ENCODE assay signal across 37 cellular contexts in the genomic region with DNA sequence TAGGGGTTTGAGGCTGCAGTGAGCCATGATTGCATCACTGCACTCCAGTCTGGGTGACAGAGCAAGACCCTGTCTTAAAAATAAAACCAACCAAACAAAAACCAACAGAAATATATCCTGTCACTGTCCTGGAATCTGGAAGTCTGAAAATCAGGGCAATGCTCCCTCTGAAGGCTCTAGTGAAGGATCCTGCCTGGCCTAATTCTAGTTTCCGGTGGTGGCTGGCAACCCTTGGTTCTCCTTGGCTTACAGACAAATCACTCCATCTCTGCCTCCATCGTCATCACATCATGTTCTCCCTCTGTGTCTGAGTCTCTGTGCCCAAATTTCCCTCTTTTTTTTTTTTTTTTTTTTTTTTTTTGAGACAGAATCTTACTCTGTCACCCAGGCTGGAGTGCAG. TPM values are rescaled to one million over a fixed set of nuclear protein-coding genes. Genes with fewer than 3 reads are reported as not detected.
DNase-seq lines count a peak whose midpoint lies in the region; ATAC-seq, FAIRE-seq and TF ChIP-seq lines count a peak whose summit lies in the region.
"Had no signal": no experiment of that assay in that cellular context is flagged by ENCODE, and none has a peak within 500 bp of the region (broad histone marks: within the 10 kb centered on the region; RNA-seq: fewer than 3 reads in every experiment).

No MANE protein-coding gene starts in this region.

- H3K36me3 ChIP-seq in mammary epithelial cell (ENCODE audit: insufficient read depth, low read length) (no peaks in the 10 kb centered on the region), breast epithelium (no peaks in the 10 kb centered on the region), astrocyte (ENCODE audit: insufficient read depth, low read length) (no peaks in the 10 kb centered on the region), aorta (ENCODE audit: control insufficient read depth in 1 of 2, insufficient read depth in 2 of 2, low read length in 1 of 2) (no peaks in the 10 kb centered on the region), mucosa of descending colon (ENCODE audit: low read depth) (no peaks in the 10 kb centered on the region)
- H3K36me3 ChIP-seq: SJCRH30, spleen, uterus had no signal

- no peaks in the 10 kb centered on the region for H3K9me3 Mint-ChIP-seq in astrocyte (ENCODE audit: unreplicated experiment)
- H3K9me3 Mint-ChIP-seq: activated naive CD8-positive, alpha-beta T cell treated with anti-CD3 and anti-CD28 coated beads, Interleukin-2, amount 10 ng/mL, durations not matched to agents 7 days and 5 days; CD4-positive, alpha-beta T cell; memory B cell; stimulated activated naive CD8-positive, alpha-beta T cell treated with anti-CD3 and anti-CD28 coated beads, Interleukin-15, Interleukin-2, amounts not matched to agents 100 ng/mL and 50 ng/mL, for 24 hours; T-cell had no signal

- no peaks in the 10 kb centered on the region for H4K20me1 ChIP-seq in mammary epithelial cell (ENCODE audit: insufficient read depth, low read length)
- H4K20me1 ChIP-seq in astrocyte (ENCODE audit: insufficient read depth, low read length) = no peaks in the 10 kb centered on the region

- in situ Hi-C loops in mammary epithelial cell (cut with MboI; ENCODE audit: low sequenced_read_pairs in 2 of 2) = loop anchor here (25.0 kb wide), 2 partner anchors 301 to 426 kb away; no protein-coding TSS in a partner anchor

- H3K4me3 Mint-ChIP-seq in astrocyte (ENCODE audit: unreplicated experiment) = no peak overlapping the region
- H3K4me3 Mint-ChIP-seq: activated CD8-positive, alpha-beta memory T cell treated with anti-CD3 and anti-CD28 coated beads, Interleukin-2, amount 10 ng/mL, durations not matched to agents 7 days and 5 days; activated naive CD8-positive, alpha-beta T cell treated with anti-CD3 and anti-CD28 coated beads, Interleukin-2, amount 10 ng/mL, durations not matched to agents 7 days and 5 days; CD4-positive, alpha-beta T cell; memory B cell; stimulated activated naive CD8-positive, alpha-beta T cell treated with anti-CD3 and anti-CD28 coated beads, Interleukin-15, Interleukin-2, amounts not matched to agents 100 ng/mL and 50 ng/mL, for 24 hours; T-cell had no signal

- dilution Hi-C loops in mammary epithelial cell (cut with HindIII; ENCODE audit: low sequenced_read_pairs) = no loop called here

- intact Hi-C loops in mammary epithelial cell (cut with micrococcal nuclease) = no loop called here
- intact Hi-C loops in breast epithelium (cut with DNase I; ENCODE audit: low total_unique reads) = no loop called here
- intact Hi-C loops in aorta (cut with DNase I) = loop anchor here (2.0 to 10.0 kb wide), 6 partner anchors 86 to 723 kb away; a partner anchor contains a TSS
- intact Hi-C loops in mucosa of descending colon (cut with DNase I, micrococcal nuclease) = loop anchor here (5.0 to 10.0 kb wide), 2 partner anchors 293 to 421 kb away; no protein-coding TSS in a partner anchor

- DNase-seq in mammary epithelial cell (no peak), breast epithelium (ENCODE audit: low spot score in 2 of 2) (no peak), astrocyte (ENCODE audit: low read depth) (no peak), fibroblast of the aortic adventitia (ENCODE audit: low read depth) (peak; percentile 12), aorta (peak in 1 of 2 donors; percentile 60), mucosa of descending colon (no peak)
- DNase-seq in stimulated activated naive CD8-positive, alpha-beta T cell treated with anti-CD3 and anti-CD28 coated beads, Interleukin-15, Interleukin-2, amounts not matched to agents 100 U/mL and 50 U/mL, for 24 hours = no peak
- DNase-seq: 8988T; activated CD4-positive, CD25-positive, alpha-beta regulatory T cell; activated CD8-positive, alpha-beta memory T cell treated with anti-CD3 and anti-CD28 coated beads, Interleukin-2, amount 10 ng/mL, durations not matched to agents 7 days and 5 days; activated gamma-delta T cell treated with Interleukin-2 at 50 U/mL for 16 hours; activated naive CD8-positive, alpha-beta T cell treated with anti-CD3 and anti-CD28 coated beads, Interleukin-2, amount 10 ng/mL, durations not matched to agents 7 days and 5 days; activated T-cell treated with anti-CD3 and anti-CD28 coated beads, Interleukin-2, amount 50 U/mL, for 48 hours; AML-193; CD4-positive, alpha-beta T cell; central memory CD4-positive, alpha-beta T cell; dorsolateral prefrontal cortex; H7; hypothalamus; left colon; NCI-H1694; NCI-H446 treated with DMSO at 0.1 percent for 48 hours; NCI-H82; posterior cingulate gyrus; right cardiac atrium; SJCRH30; spleen; stimulated activated CD4-positive, alpha-beta T cell treated with anti-CD3 and anti-CD28 coated beads, Interleukin-2, amount 100 ng/mL, for 24 hours; T-cell; uterus had no signal

- FAIRE-seq in astrocyte (lab: Jason Lieb, UNC) = no peak
- FAIRE-seq: HepG2 had no signal

- peaks cover 8% of the 10 kb centered on the region for H3K4me1 Mint-ChIP-seq in astrocyte (ENCODE audit: low read depth, unreplicated experiment)
- H3K4me1 Mint-ChIP-seq: memory B cell had no signal

- H3K36me3 Mint-ChIP-seq in astrocyte (ENCODE audit: low read depth, unreplicated experiment) = no peaks in the 10 kb centered on the region
- H3K36me3 Mint-ChIP-seq: activated CD8-positive, alpha-beta memory T cell treated with anti-CD3 and anti-CD28 coated beads, Interleukin-2, amount 10 ng/mL, durations not matched to agents 7 days and 5 days; activated naive CD8-positive, alpha-beta T cell treated with anti-CD3 and anti-CD28 coated beads, Interleukin-2, amount 10 ng/mL, durations not matched to agents 7 days and 5 days; memory B cell; T-cell had no signal

- peaks cover 6% of the 10 kb centered on the region for H3K27me3 Mint-ChIP-seq in astrocyte (ENCODE audit: low read depth, unreplicated experiment)

- peaks cover 38% of the 10 kb centered on the region for H3K4me1 ChIP-seq in mammary epithelial cell (ENCODE audit: insufficient read depth, low read length)
- H3K4me1 ChIP-seq in breast epithelium = peaks cover 0 to 11% of the 10 kb centered on the region in 2 donors
- H3K4me1 ChIP-seq in astrocyte (ENCODE audit: insufficient read depth, low read length) = no peaks in the 10 kb centered on the region
- H3K4me1 ChIP-seq in aorta (ENCODE audit: control insufficient read depth in 1 of 2, insufficient read depth in 2 of 2, low read length in 2 of 2) = no peaks in the 10 kb centered on the region
- no peaks in the 10 kb centered on the region for H3K4me1 ChIP-seq in mucosa of descending colon (ENCODE audit: low read depth)
- H3K4me1 ChIP-seq: SJCRH30, uterus had no signal

- H3K9me3 ChIP-seq in mammary epithelial cell (replicated peaks; ENCODE audit: insufficient read depth, low read length) (no peaks in the 10 kb centered on the region), breast epithelium (no peaks in the 10 kb centered on the region), astrocyte (ENCODE audit: insufficient read depth, low read depth, low read length) (no peaks in the 10 kb centered on the region), aorta (ENCODE audit: control insufficient read depth, low read length) (no peaks in the 10 kb centered on the region), mucosa of descending colon (no peaks in the 10 kb centered on the region)
- H3K9me3 ChIP-seq: SJCRH30, spleen, uterus had no signal

- H3K27me3 ChIP-seq in mammary epithelial cell (ENCODE audit: insufficient read depth, low read length) (no peaks in the 10 kb centered on the region), breast epithelium (no peaks in the 10 kb centered on the region), astrocyte (ENCODE audit: insufficient read depth, low read length) (peaks cover 12% of the 10 kb centered on the region), aorta (ENCODE audit: control insufficient read depth in 1 of 2, insufficient read depth in 2 of 2, low read length in 1 of 2) (no peaks in the 10 kb centered on the region)
- H3K27me3 ChIP-seq: SJCRH30, spleen, uterus had no signal

- no peak for TF ChIP-seq CTCF in mammary epithelial cell (conservative IDR thresholded peaks at IDR 0.05 in 1 of 2, IDR thresholded peaks at IDR 0.05 in 1 of 2; ENCODE audit: extremely low read depth in 1 of 2, insufficient read depth in 1 of 2, low read depth in 1 of 2, low read length in 2 of 2)
- no peak for TF ChIP-seq CTCF in breast epithelium (IDR thresholded peaks at IDR 0.05)
- TF ChIP-seq CTCF in astrocyte (IDR thresholded peaks at IDR 0.05; ENCODE audit: insufficient read depth, low read depth, low read length) = no peak
- no peak for TF ChIP-seq CTCF in fibroblast of the aortic adventitia (IDR thresholded peaks at IDR 0.05; ENCODE audit: insufficient read depth, low read length)
- TF ChIP-seq CTCF in mucosa of descending colon (IDR thresholded peaks at IDR 0.05) = no peak

- WGBS in mammary epithelial cell (ENCODE audit: low coverage, missing lambda C conversion rate) = 37% methylated on average over 2 of the region's 2 CpGs
- WGBS in aorta, 2 donors = 3 to 5% methylated on average over 2 of the region's 2 CpGs

- H3K27ac ChIP-seq in mammary epithelial cell (ENCODE audit: insufficient read depth, low read depth, low read length) (peak overlapping the region; percentile 6), breast epithelium (peak overlapping the region in 1 of 2 donors; percentile 6), astrocyte (ENCODE audit: low read depth, low read length) (no peak overlapping the region), aorta (ENCODE audit: low read depth in 1 of 2, low read length in 2 of 2) (peak overlapping the region; percentile 7 to 23)
- H3K27ac ChIP-seq: dorsolateral prefrontal cortex, SJCRH30, spleen, uterus had no signal

- no peak overlapping the region for H3K9ac ChIP-seq in mammary epithelial cell (ENCODE audit: insufficient read depth, low read length)
- H3K9ac ChIP-seq in astrocyte (ENCODE audit: low read length) = no peak overlapping the region

- H3K4me3 ChIP-seq in mammary epithelial cell (replicated peaks in 1 of 3; ENCODE audit: insufficient read depth in 1 of 3, low read depth in 2 of 3, low read length in 3 of 3) (no peak overlapping the region), breast epithelium (no peak overlapping the region), astrocyte (ENCODE audit: insufficient read depth, low read depth, low read length) (no peak overlapping the region), fibroblast of the aortic adventitia (ENCODE audit: low read depth, low read length) (no peak overlapping the region), aorta (ENCODE audit: low read length in 2 of 2) (no peak overlapping the region), mucosa of descending colon (no peak overlapping the region)
- H3K4me3 ChIP-seq: dorsolateral prefrontal cortex, SJCRH30, spleen, uterus had no signal

- no TSS peak for BruUV-seq in mammary epithelial cell (replicated peaks; lab: Mats Ljungman, UMichigan)

- no peak for TF ChIP-seq POLR2A in breast epithelium (IDR thresholded peaks at IDR 0.05)

- H3K27ac Mint-ChIP-seq in astrocyte (ENCODE audit: unreplicated experiment) = peak overlapping the region; percentile 18
- H3K27ac Mint-ChIP-seq: activated CD8-positive, alpha-beta memory T cell treated with anti-CD3 and anti-CD28 coated beads, Interleukin-2, amount 10 ng/mL, durations not matched to agents 7 days and 5 days; activated naive CD8-positive, alpha-beta T cell treated with anti-CD3 and anti-CD28 coated beads, Interleukin-2, amount 10 ng/mL, durations not matched to agents 7 days and 5 days; CD4-positive, alpha-beta T cell; memory B cell; stimulated activated naive CD8-positive, alpha-beta T cell treated with anti-CD3 and anti-CD28 coated beads, Interleukin-15, Interleukin-2, amounts not matched to agents 100 ng/mL and 50 ng/mL, for 24 hours; T-cell had no signal

- CTCF ChIA-PET in mammary epithelial cell (lab: Charles Lee; ENCODE audit: low non-redundant PET) = no interaction called here

- no peak overlapping the region for H3K4me2 ChIP-seq in mammary epithelial cell (ENCODE audit: insufficient read depth, low read depth, low read length)
- no peak overlapping the region for H3K4me2 ChIP-seq in astrocyte (ENCODE audit: low read length)

- H3K79me2 ChIP-seq in mammary epithelial cell (ENCODE audit: insufficient read depth, low read length) (no peaks in the 10 kb centered on the region), astrocyte (ENCODE audit: insufficient read depth, low read length) (no peaks in the 10 kb centered on the region)

- H2AFZ ChIP-seq in mammary epithelial cell (ENCODE audit: low read depth, low read length) = peak overlapping the region; percentile 61
- H2AFZ ChIP-seq in astrocyte (ENCODE audit: low read depth, low read length) = no peak overlapping the region

- ATAC-seq in aorta (ENCODE audit: low FRiP score) = peak; percentile 75
- no peak for ATAC-seq in mucosa of descending colon
- ATAC-seq in HG02884 (IDR thresholded peaks at IDR 0.05; ENCODE audit: unreplicated experiment) = no peak
- no peak for ATAC-seq in stimulated activated naive CD8-positive, alpha-beta T cell treated with anti-CD3 and anti-CD28 coated beads, Interleukin-15, Interleukin-2, amounts not matched to agents 100 U/mL and 50 U/mL, for 24 hours
- ATAC-seq: activated CD8-positive, alpha-beta memory T cell treated with anti-CD3 and anti-CD28 coated beads, Interleukin-2, amount 10 ng/mL, durations not matched to agents 7 days and 5 days; HepG2; left colon; right cardiac atrium; T-cell had no signal

RNA-seq across cellular contexts. Expression of a gene that starts 15.9 kb away (rescaled TPM):
- total RNA-seq in mammary epithelial cell = 10 to 100 TPM; 60.8 to 94.4 TPM
- 31.0 TPM for polyA plus RNA-seq in mammary epithelial cell
- 30.0 TPM for polyA minus RNA-seq in mammary epithelial cell
- total RNA-seq in breast epithelium = 10 to 100 TPM; 34.1 to 61.5 (median 35.7) TPM
- 59.2 and 65.5 TPM in 2 replicates for total RNA-seq in astrocyte
- 38.1 and 77.9 TPM in 2 replicates for total RNA-seq in fibroblast of the aortic adventitia (ENCODE audit: low replicate concordance)
- 10 to 100 TPM; 53.5 to 58.3 TPM for total RNA-seq in aorta
- 10 to 100 TPM; 22.3 to 26.2 TPM for polyA plus RNA-seq in aorta
- 100 to 1,000 TPM in 2 of 3 donors, 10 to 100 TPM in 1; 83.8 to 167 (median 116) TPM for total RNA-seq in mucosa of descending colon

RNA-seq across cellular contexts. Expression of a gene that starts 38.6 kb away (rescaled TPM):
- 100 to 1,000 TPM; 428 to 490 TPM for total RNA-seq in mammary epithelial cell
- polyA plus RNA-seq in mammary epithelial cell = 525 TPM
- 393 TPM for polyA minus RNA-seq in mammary epithelial cell
- total RNA-seq in breast epithelium = 10 to 100 TPM in 2 of 3 donors, not detected in 1; 12.6 to 17.4 TPM
- total RNA-seq in astrocyte = 0.38 TPM in 1 of 2 replicates, not detected in the other
- total RNA-seq in fibroblast of the aortic adventitia (ENCODE audit: low replicate concordance) = not detected in 2 replicates
- not detected for total RNA-seq in aorta
- polyA plus RNA-seq in aorta = 1 to 10 TPM in 1 of 2 donors, under 1 TPM in 1; 0.10 to 2.3 TPM
- 1 to 10 TPM in 2 of 3 donors, under 1 TPM in 1; 0.63 to 2.6 (median 2.3) TPM for total RNA-seq in mucosa of descending colon
- total RNA-seq: activated CD8-positive, alpha-beta memory T cell treated with anti-CD3 and anti-CD28 coated beads, Interleukin-2, amount 10 ng/mL, durations not matched to agents 7 days and 5 days; activated naive CD8-positive, alpha-beta T cell treated with anti-CD3 and anti-CD28 coated beads, Interleukin-2, amount 10 ng/mL, durations not matched to agents 7 days and 5 days; CD4-positive, alpha-beta T cell; dorsolateral prefrontal cortex; fibroblast of lung; glomerular endothelial cell; HepG2; LHCN-M2; right cardiac atrium; SJCRH30; spleen; T-cell had no signal
- polyA plus RNA-seq: HepG2, right cardiac atrium had no signal

Comparison
In these comparisons a context has a peak if more than half of its experiments do, and no peak if none do; other contexts are left out.
1. RNA of a gene that starts 38.6 kb away (total RNA-seq): 428 to 490 TPM in mammary epithelial cell; 12.6 to 17.4 TPM in breast epithelium, 0.63 to 2.6 TPM in mucosa of descending colon, 0.38 TPM in astrocyte, not detected in fibroblast of the aortic adventitia and not detected in aorta; every median in the first group is over 10 times any median in the second.
2. intact Hi-C loops: an anchor here in aorta (2.0 to 10.0 kb wide) and mucosa of descending colon (5.0 to 10.0 kb wide); none called in mammary epithelial cell and breast epithelium.